2 cellular contexts compared by ENCODE assay signal in genomic region chr17:82531431-82531881, GRCh38.
TF ChIP-seq lines count a peak whose summit lies in the region.

No MANE protein-coding gene starts in this region.

TF ChIP-seq in A549, 52 proteins besides CTCF, POLR2A, EP300 and RAD21 (continued from another document):
- TF ChIP-seq USF2 (IDR thresholded peaks at IDR 0.05) (no peak), FOSL2 (IDR thresholded peaks at IDR 0.05) (no peak), FOSL2 (CRISPR knock-in tag; IDR thresholded peaks at IDR 0.05) (peak; percentile 41; the same call in 1 of the 2 replicates)

TF ChIP-seq in GM23338, 12 proteins besides CTCF, POLR2A, EP300 and RAD21 (continued from another document):
- no peak for TF ChIP-seq REST (IDR thresholded peaks at IDR 0.05; ENCODE audit: unreplicated experiment)
